1 cellular context compared by ENCODE assay signal in genomic region chr16:23373436-23374219, GRCh38.
TF ChIP-seq lines count a peak whose summit lies in the region.

No MANE protein-coding gene starts in this region.

TF ChIP-seq in GM12878, 131 proteins besides CTCF, POLR2A, EP300 and RAD21 (continued from another document):
- TF ChIP-seq ZNF687 (IDR thresholded peaks at IDR 0.05): no peak
- TF ChIP-seq ZBED1 (IDR thresholded peaks at IDR 0.05; ENCODE audit: borderline replicate concordance): no peak
- 0 out of 2 replicates have a peak, but pooled peaks have one; percentile 23 for TF ChIP-seq IKZF1 (conservative IDR thresholded peaks at IDR 0.05)
- no peak for TF ChIP-seq HDGF (IDR thresholded peaks at IDR 0.05)
- TF ChIP-seq NKRF (conservative IDR thresholded peaks at IDR 0.05): no peak
- no peak for TF ChIP-seq ZNF384 (IDR thresholded peaks at IDR 0.05; ENCODE audit: borderline replicate concordance, low read depth, low read length)
